In the genomic region with DNA sequence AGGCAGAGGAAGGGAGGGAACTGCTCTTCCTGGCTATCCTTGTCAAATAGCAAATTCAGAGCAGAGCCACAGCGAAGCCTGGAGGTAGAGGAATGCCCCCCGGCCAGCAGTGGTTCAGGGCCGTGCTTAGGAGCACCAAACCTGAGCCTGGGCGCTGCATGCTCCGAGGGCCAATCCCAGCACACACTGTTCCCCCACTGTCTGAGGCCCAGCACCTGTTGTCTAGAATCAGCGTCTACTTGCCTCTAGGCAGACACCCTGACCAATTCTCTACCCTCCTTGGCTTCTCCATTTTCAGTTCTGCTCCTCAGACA, we compare ENCODE assay signal across 16 cellular contexts.
DNase-seq lines count a peak whose midpoint lies in the region; ATAC-seq and TF ChIP-seq lines count a peak whose summit lies in the region.
"Had no signal": no experiment of that assay in that cellular context is flagged by ENCODE, and none has a peak within 500 bp of the region (broad histone marks: within the 10 kb centered on the region; RNA-seq: fewer than 3 reads in every experiment).

No MANE protein-coding gene starts in this region.

- no peaks in the 10 kb centered on the region for H4K20me1 ChIP-seq in BLaER1

- peak overlapping the region; percentile 28 for H3K18ac ChIP-seq in trophoblast cell (ENCODE audit: low read length)

- peak overlapping the region; percentile 22 for H3K4ac ChIP-seq in trophoblast cell (ENCODE audit: low read depth, low read length)

- DNase-seq in T-helper 17 cell (no peak), trophoblast cell (no peak), foreskin fibroblast (no peak), ecto neural progenitor cell (ENCODE audit: low spot score) (no peak), T-helper 9 cell (no peak)
- DNase-seq in effector memory CD8-positive, alpha-beta T cell: no peak
- DNase-seq: DMS79 had no signal

- no peaks in the 10 kb centered on the region for H3K9me3 Mint-ChIP-seq in effector memory CD8-positive, alpha-beta T cell
- H3K9me3 Mint-ChIP-seq: memory B cell, naive B cell, type B pancreatic cell had no signal

- H3K79me2 ChIP-seq in trophoblast cell (ENCODE audit: control insufficient read depth, insufficient read depth, low read length, poor library complexity): no peaks in the 10 kb centered on the region

- peak overlapping the region; percentile 91 for H4K91ac ChIP-seq in trophoblast cell (ENCODE audit: low read depth, low read length)

- H3K27ac ChIP-seq in BLaER1: no peak overlapping the region
- no peak overlapping the region for H3K27ac ChIP-seq in trophoblast cell (ENCODE audit: low read depth, low read length)
- H3K27ac ChIP-seq: body of pancreas, HL-60 had no signal

- H3K4me3 ChIP-seq in BLaER1: no peak overlapping the region
- H3K4me3 ChIP-seq in iPS-15b (ENCODE audit: low read depth, low read length): no peak overlapping the region
- H3K4me3 ChIP-seq in trophoblast cell (ENCODE audit: low read depth, low read length): no peak overlapping the region
- H3K4me3 ChIP-seq in foreskin fibroblast (ENCODE audit: low read depth in 1 of 2, low read length in 2 of 2): no peak overlapping the region
- H3K4me3 ChIP-seq: body of pancreas had no signal

- no peak overlapping the region for H3K23ac ChIP-seq in trophoblast cell (ENCODE audit: low read length)

- no peaks in the 10 kb centered on the region for H3K27me3 ChIP-seq in BLaER1
- peaks cover 5% of the 10 kb centered on the region for H3K27me3 ChIP-seq in iPS-15b (ENCODE audit: control insufficient read depth, insufficient read depth, low read length)
- H3K27me3 ChIP-seq in trophoblast cell (ENCODE audit: insufficient read depth, low read length): no peaks in the 10 kb centered on the region
- H3K27me3 ChIP-seq: BE2C, body of pancreas had no signal

- peak overlapping the region; percentile 7 for H2AFZ ChIP-seq in trophoblast cell (ENCODE audit: insufficient read depth, low read length, poor library complexity)

- H2BK12ac ChIP-seq in trophoblast cell (ENCODE audit: low read length): peak overlapping the region; percentile 96

- peak overlapping the region; percentile 60 for H3K27ac Mint-ChIP-seq in T-helper 17 cell
- no peak overlapping the region for H3K27ac Mint-ChIP-seq in effector memory CD8-positive, alpha-beta T cell
- H3K27ac Mint-ChIP-seq: activated CD8-positive, alpha-beta memory T cell treated with anti-CD3 and anti-CD28 coated beads, Interleukin-2, amount 10 ng/mL, durations not matched to agents 7 days and 5 days; memory B cell; naive B cell; type B pancreatic cell had no signal

- peak overlapping the region; percentile 72 for H3K14ac ChIP-seq in trophoblast cell (ENCODE audit: low read length)

- TF ChIP-seq CTCF in foreskin fibroblast (IDR thresholded peaks at IDR 0.05; ENCODE audit: low read depth, low read length): no peak

- no CpG with 5 or more reads among the region's 6 CpGs for WGBS in trophoblast cell (ENCODE audit: extremely low coverage, insufficient coverage, insufficient read length)

- no peaks in the 10 kb centered on the region for H3K9me3 ChIP-seq in BLaER1
- no peaks in the 10 kb centered on the region for H3K9me3 ChIP-seq in T-helper 17 cell (ENCODE audit: control insufficient read depth, low read length, poor library complexity, severe bottlenecking)
- no peaks in the 10 kb centered on the region for H3K9me3 ChIP-seq in iPS-15b (ENCODE audit: control insufficient read depth, insufficient read depth, low read length)
- no peaks in the 10 kb centered on the region for H3K9me3 ChIP-seq in trophoblast cell (ENCODE audit: insufficient read depth, low read depth, low read length)
- H3K9me3 ChIP-seq: BE2C, body of pancreas had no signal

- peak overlapping the region; percentile 63 for H2BK120ac ChIP-seq in trophoblast cell (ENCODE audit: insufficient read depth, low read length, poor library complexity)

- H3K4me3 Mint-ChIP-seq in T-helper 17 cell: peak overlapping the region; percentile 33
- no peak overlapping the region for H3K4me3 Mint-ChIP-seq in effector memory CD8-positive, alpha-beta T cell
- H3K4me3 Mint-ChIP-seq: activated CD8-positive, alpha-beta memory T cell treated with anti-CD3 and anti-CD28 coated beads, Interleukin-2, amount 10 ng/mL, durations not matched to agents 7 days and 5 days; memory B cell; naive B cell had no signal

- peak overlapping the region; percentile 45 for H3K4me2 ChIP-seq in BLaER1
- no peak overlapping the region for H3K4me2 ChIP-seq in trophoblast cell (ENCODE audit: low read length)

- H3K4me1 Mint-ChIP-seq in T-helper 17 cell: peaks cover 38% of the 10 kb centered on the region
- peaks cover 16 to 39% of the 10 kb centered on the region in 2 donors for H3K4me1 Mint-ChIP-seq in effector memory CD8-positive, alpha-beta T cell (ENCODE audit: low read depth in 2 of 2)
- H3K4me1 Mint-ChIP-seq: naive B cell had no signal

- peak overlapping the region; percentile 42 for H2BK5ac ChIP-seq in trophoblast cell (ENCODE audit: low read depth, low read length, poor library complexity)

- no peak overlapping the region for H4K12ac ChIP-seq in trophoblast cell (ENCODE audit: low read depth, low read length)

- H3K79me1 ChIP-seq in trophoblast cell (ENCODE audit: low read length): peaks cover 15% of the 10 kb centered on the region

- H3K27me3 Mint-ChIP-seq in T-helper 17 cell: peaks cover 11% of the 10 kb centered on the region
- peaks cover 0 to 4% of the 10 kb centered on the region in 2 donors for H3K27me3 Mint-ChIP-seq in effector memory CD8-positive, alpha-beta T cell

- H3K36me3 ChIP-seq in BLaER1 (no peaks in the 10 kb centered on the region), iPS-15b (ENCODE audit: control insufficient read depth, insufficient read depth, low read length) (no peaks in the 10 kb centered on the region), trophoblast cell (ENCODE audit: control insufficient read depth in 1 of 2, insufficient read depth in 2 of 2, low read length in 2 of 2) (no peaks in the 10 kb centered on the region)
- H3K36me3 ChIP-seq: BE2C had no signal

- peak overlapping the region; percentile 41 for H4K8ac ChIP-seq in trophoblast cell (ENCODE audit: low read depth, low read length)

- peak overlapping the region; percentile 82 for H2AK5ac ChIP-seq in trophoblast cell (ENCODE audit: low read length)

- no peaks in the 10 kb centered on the region for H3K36me3 Mint-ChIP-seq in T-helper 17 cell (ENCODE audit: low read depth)
- H3K36me3 Mint-ChIP-seq in effector memory CD8-positive, alpha-beta T cell (ENCODE audit: insufficient read depth): no peaks in the 10 kb centered on the region
- H3K36me3 Mint-ChIP-seq: activated CD8-positive, alpha-beta memory T cell treated with anti-CD3 and anti-CD28 coated beads, Interleukin-2, amount 10 ng/mL, durations not matched to agents 7 days and 5 days; memory B cell; naive B cell; type B pancreatic cell had no signal

- peaks cover 43% of the 10 kb centered on the region for H3K4me1 ChIP-seq in BLaER1
- H3K4me1 ChIP-seq in iPS-15b (ENCODE audit: control insufficient read depth, insufficient read depth, low read length): peaks cover 3% of the 10 kb centered on the region
- peaks cover 10 to 23% of the 10 kb centered on the region in 2 experiments for H3K4me1 ChIP-seq in trophoblast cell (ENCODE audit: control insufficient read depth in 1 of 2, insufficient read depth in 2 of 2, low read length in 2 of 2)
- H3K4me1 ChIP-seq: body of pancreas had no signal

- no peak for ATAC-seq in T-helper 17 cell
- ATAC-seq in effector memory CD8-positive, alpha-beta T cell (replicated peaks): no peak

- H3K9ac ChIP-seq in BLaER1 (no peak overlapping the region), iPS-15b (ENCODE audit: low read depth, low read length) (peak overlapping the region; percentile 17), trophoblast cell (ENCODE audit: low read length) (peak overlapping the region; percentile 21)
